ENCODE assay signal across 26 cellular contexts in the genomic region with DNA sequence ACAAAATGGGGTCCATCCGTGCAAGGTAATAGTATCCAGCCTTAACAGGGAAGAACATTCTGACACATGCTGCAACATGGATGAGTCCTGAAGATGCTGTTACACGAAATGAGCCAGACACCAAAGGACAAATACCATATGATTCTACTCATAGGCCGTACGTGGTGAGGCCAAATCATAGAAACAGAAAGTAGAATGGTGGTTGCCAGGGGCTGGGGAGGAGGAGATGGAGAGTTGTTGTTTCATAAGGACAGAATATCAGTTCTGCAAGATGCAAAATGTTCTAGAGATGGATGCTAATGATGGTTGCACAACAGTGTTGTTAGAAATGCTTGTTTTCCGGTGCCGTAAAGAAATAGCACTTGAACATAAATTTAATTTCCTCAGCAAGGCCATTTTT. TPM values are rescaled to one million over a fixed set of nuclear protein-coding genes. Genes with fewer than 3 reads are reported as not detected.
DNase-seq lines count a peak whose midpoint lies in the region; ATAC-seq, FAIRE-seq and TF ChIP-seq lines count a peak whose summit lies in the region.
"Had no signal": no experiment of that assay in that cellular context is flagged by ENCODE, and none has a peak within 500 bp of the region (broad histone marks: within the 10 kb centered on the region; RNA-seq: fewer than 3 reads in every experiment).

No MANE protein-coding gene starts in this region.

- H3K4me2 ChIP-seq in osteoblast (ENCODE audit: insufficient read depth, low read length), result no peak overlapping the region
- H3K4me2 ChIP-seq in hepatocyte, result no peak overlapping the region

- DNase-seq in GM12865 (ENCODE audit: low read depth), result peak; percentile 55
- DNase-seq in GM19239 (ENCODE audit: insufficient read length, low spot score), result no peak
- peak; percentile 48 for DNase-seq in osteoblast (ENCODE audit: insufficient read length, low spot score, missing footprints)
- no peak for DNase-seq in hepatocyte (ENCODE audit: low spot score)
- DNase-seq: CD4-positive, alpha-beta T cell; COR-L47; DND-41; GOT3; HCEC 1CT; Karpas-422; NCI-H1092 treated with DMSO at 0.1 percent for 48 hours; NCI-H146; NCI-H2029 treated with DMSO at 0.1 percent for 48 hours; NCI-H226; NCI-H510A treated with DMSO at 0.1 percent for 48 hours; NCI-H748 treated with DMSO at 0.1 percent for 48 hours; NK-92 treated with Interleukin-12 subunit alpha and Interleukin-12 subunit beta, amount 100 ng/mL, for 24 hours; T-helper 1 cell had no signal

- no peaks in the 10 kb centered on the region for H3K79me2 ChIP-seq in osteoblast (ENCODE audit: insufficient read depth, low read length)
- no peaks in the 10 kb centered on the region for H3K79me2 ChIP-seq in hepatocyte

- FAIRE-seq in GM19239 (lab: Jason Lieb, UNC), result peak; percentile 45
- FAIRE-seq: RCC 7860 had no signal

- H4K20me1 ChIP-seq in osteoblast (ENCODE audit: insufficient read depth, low read length) (no peaks in the 10 kb centered on the region), hepatocyte (ENCODE audit: insufficient read depth, poor library complexity, severe bottlenecking) (no peaks in the 10 kb centered on the region)

- H3K27me3 ChIP-seq in osteoblast (ENCODE audit: insufficient read depth, low read length) (no peaks in the 10 kb centered on the region), hepatocyte (no peaks in the 10 kb centered on the region)

- ATAC-seq in HG02588 (IDR thresholded peaks at IDR 0.05; ENCODE audit: unreplicated experiment) (no peak), GM18520 (IDR thresholded peaks at IDR 0.05; ENCODE audit: unreplicated experiment) (no peak)

- no peaks in the 10 kb centered on the region for H3K36me3 ChIP-seq in osteoblast (ENCODE audit: insufficient read depth, low read length)
- no peaks in the 10 kb centered on the region for H3K36me3 ChIP-seq in hepatocyte (replicated peaks; ENCODE audit: insufficient read depth, low read depth)
- H3K36me3 ChIP-seq: SJSA1 had no signal

- WGBS in hepatocyte (ENCODE audit: low lambda C conversion rate, missing lambda C conversion rate), result 94% methylated on average over 6 of the region's 6 CpGs

- H3K4me1 ChIP-seq in osteoblast (ENCODE audit: insufficient read depth, low read length) (no peaks in the 10 kb centered on the region), hepatocyte (ENCODE audit: insufficient read depth) (no peaks in the 10 kb centered on the region)
- H3K4me1 ChIP-seq: SJSA1 had no signal

- no peaks in the 10 kb centered on the region for H3K9me2 ChIP-seq in hepatocyte (replicated peaks; ENCODE audit: insufficient read depth)

- H3K27ac ChIP-seq in VCaP, result peak overlapping the region; percentile 59
- no peak overlapping the region for H3K27ac ChIP-seq in osteoblast (ENCODE audit: low read depth, low read length)
- no peak overlapping the region for H3K27ac ChIP-seq in hepatocyte
- H3K27ac ChIP-seq: SJSA1 had no signal

- H3K4me3 ChIP-seq in GM12865 (ENCODE audit: low read depth, low read length), result no peak overlapping the region
- H3K4me3 ChIP-seq in osteoblast (ENCODE audit: insufficient read depth, low read length), result no peak overlapping the region
- no peak overlapping the region for H3K4me3 ChIP-seq in hepatocyte
- H3K4me3 ChIP-seq: SJSA1 had no signal

- H2AFZ ChIP-seq in osteoblast (ENCODE audit: low read length), result no peak overlapping the region
- H2AFZ ChIP-seq in hepatocyte, result no peak overlapping the region

- no peaks in the 10 kb centered on the region for H3K9me3 ChIP-seq in osteoblast (ENCODE audit: low read depth, low read length)
- no peaks in the 10 kb centered on the region for H3K9me3 ChIP-seq in hepatocyte (ENCODE audit: low read depth)

- TF ChIP-seq CTCF in GM12865 (IDR thresholded peaks at IDR 0.05; ENCODE audit: insufficient read depth, low read depth, low read length, missing control alignments) (no peak), VCaP (conservative IDR thresholded peaks at IDR 0.05) (no peak), osteoblast (IDR thresholded peaks at IDR 0.05; ENCODE audit: extremely low read depth, low read depth, low read length) (no peak), hepatocyte (IDR thresholded peaks at IDR 0.05; ENCODE audit: poor library complexity) (no peak)

RNA-seq across cellular contexts. Expression of gene TBX10, which starts 2.6 kb away (rescaled TPM):
- not detected in 2 replicates for total RNA-seq in osteoblast
- 0.70 TPM in 1 of 2 replicates, not detected in the other for total RNA-seq in hepatocyte
- 0.34 TPM in 1 of 2 replicates, not detected in the other for polyA plus RNA-seq in hepatocyte
- total RNA-seq: CD4-positive, alpha-beta T cell; M059J; SJSA1 had no signal
- polyA plus RNA-seq: BJ, IgD-negative memory B cell had no signal

RNA-seq across cellular contexts. Expression of gene NUDT8, which starts 7.2 kb away (rescaled TPM):
- total RNA-seq in osteoblast (4.7 and 5.3 TPM in 2 replicates), hepatocyte (12.9 and 13.6 TPM in 2 replicates)
- 28.7 and 29.2 TPM in 2 replicates for polyA plus RNA-seq in hepatocyte

RNA-seq across cellular contexts. Expression of gene ACY3, which starts 13.6 kb away (rescaled TPM):
- total RNA-seq in osteoblast, result under 0.01 and 0.29 TPM in 2 replicates
- total RNA-seq in hepatocyte, result 9.5 and 15.4 TPM in 2 replicates
- polyA plus RNA-seq in hepatocyte, result 18.7 and 20.9 TPM in 2 replicates
- total RNA-seq: SJSA1 had no signal
- polyA plus RNA-seq: BJ had no signal

RNA-seq across cellular contexts. Expression of gene NDUFV1, which starts 30.2 kb away (rescaled TPM):
- total RNA-seq in osteoblast (146 and 158 TPM in 2 replicates), hepatocyte (163 and 194 TPM in 2 replicates)
- 226 and 239 TPM in 2 replicates for polyA plus RNA-seq in hepatocyte

RNA-seq across cellular contexts. Expression of gene ALDH3B2, which starts 37.5 kb away (rescaled TPM):
- total RNA-seq in osteoblast, result not detected in 2 replicates
- total RNA-seq in hepatocyte, result 0.80 and 2.5 TPM in 2 replicates
- 0.61 and 1.6 TPM in 2 replicates for polyA plus RNA-seq in hepatocyte
- total RNA-seq: CD4-positive, alpha-beta T cell; M059J; SJSA1 had no signal
- polyA plus RNA-seq: BJ, IgD-negative memory B cell had no signal

Comparison
In these comparisons a context has a peak if more than half of its experiments do, and no peak if none do; other contexts are left out.
1. DNase-seq: peak in GM12865 (single experiment) and osteoblast (single experiment); none in GM19239 (single experiment) and hepatocyte (single experiment).